Comparison of ENCODE assay signal across 11 cellular contexts in the genomic region with DNA sequence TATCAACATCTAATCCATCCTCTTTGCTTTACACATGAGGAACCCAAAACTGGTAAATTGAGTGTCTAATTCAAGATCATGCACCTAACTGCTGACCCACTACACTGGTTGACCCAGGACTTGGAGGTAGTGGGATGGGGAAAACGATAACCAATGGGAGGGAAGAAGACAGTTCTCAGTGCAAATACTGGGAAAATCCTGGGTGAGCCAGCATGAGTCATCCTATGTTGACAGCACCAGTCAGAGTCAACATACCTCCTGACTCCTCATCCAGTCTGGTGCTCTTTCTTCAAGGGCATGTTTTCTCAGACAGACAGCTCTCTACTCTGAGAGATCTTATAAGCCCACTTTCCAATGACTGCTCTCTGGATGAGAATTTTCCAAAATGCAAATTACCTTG.
DNase-seq lines count a peak whose midpoint lies in the region; ATAC-seq and TF ChIP-seq lines count a peak whose summit lies in the region.
"Had no signal": no experiment of that assay in that cellular context is flagged by ENCODE, and none has a peak within 500 bp of the region (broad histone marks: within the 10 kb centered on the region; RNA-seq: fewer than 3 reads in every experiment).

No MANE protein-coding gene starts in this region.

- DNase-seq in AG04450 (ENCODE audit: low read depth, low spot score) (peak; percentile 56), HFFc6 (peak; percentile 68), hepatocyte (ENCODE audit: low spot score) (peak; percentile 77), right atrium auricular region (ENCODE audit: low spot score) (no peak), Kasumi-1 (lab: John Stamatoyannopoulos, UW) (no peak), endothelial cell (ENCODE audit: low spot score) (no peak), NCI-H1417 (lab: John Stamatoyannopoulos, UW) (no peak)
- DNase-seq: activated CD4-positive, CD25-positive, alpha-beta regulatory T cell; adrenal gland; ovary had no signal

- WGBS in hepatocyte (ENCODE audit: low lambda C conversion rate, missing lambda C conversion rate), result 16% methylated on average over 1 of the region's 1 CpG

- CTCF ChIA-PET in AG04450 (lab: Charles Lee), result no interaction called here

- H3K27me3 ChIP-seq in AG04450 (ENCODE audit: control insufficient read depth, insufficient read depth, low read length) (no peaks in the 10 kb centered on the region), hepatocyte (no peaks in the 10 kb centered on the region), right atrium auricular region (no peaks in the 10 kb centered on the region)
- H3K27me3 ChIP-seq: adrenal gland, ovary had no signal

- no peak overlapping the region for H3K27ac ChIP-seq in AG04450 (ENCODE audit: low read depth, low read length)
- H3K27ac ChIP-seq in hepatocyte, result peak overlapping the region; percentile 47
- no peak overlapping the region for H3K27ac ChIP-seq in right atrium auricular region
- H3K27ac ChIP-seq: adrenal gland, ovary had no signal

- H3K36me3 Mint-ChIP-seq in HFFc6 (ENCODE audit: low read depth) (peaks cover 23% of the 10 kb centered on the region), endothelial cell (ENCODE audit: low read depth, unreplicated experiment) (no peaks in the 10 kb centered on the region)
- H3K36me3 Mint-ChIP-seq in activated T-helper 17 cell treated with anti-CD3 and anti-CD28 coated beads, Interleukin-2, amount 50 U/mL, for 72 hours (ENCODE audit: low read depth), result peaks cover 5% of the 10 kb centered on the region

- no peak overlapping the region for H3K4me2 ChIP-seq in hepatocyte

- POLR2A ChIA-PET in AG04450 (lab: Yijun Ruan, JAX), result no interaction called here

- H3K4me1 Mint-ChIP-seq in HFFc6 (ENCODE audit: low read depth) (peaks cover 18% of the 10 kb centered on the region), endothelial cell (ENCODE audit: unreplicated experiment) (peaks cover 4% of the 10 kb centered on the region)
- H3K4me1 Mint-ChIP-seq in activated T-helper 17 cell treated with anti-CD3 and anti-CD28 coated beads, Interleukin-2, amount 50 U/mL, for 72 hours, result peaks cover 31% of the 10 kb centered on the region

- TF ChIP-seq CTCF in AG04450 (IDR thresholded peaks at IDR 0.05; ENCODE audit: low read depth, low read length) (no peak), HFFc6 (IDR thresholded peaks at IDR 0.05) (no peak), hepatocyte (IDR thresholded peaks at IDR 0.05; ENCODE audit: poor library complexity) (no peak), right atrium auricular region (IDR thresholded peaks at IDR 0.05) (no peak), endothelial cell (IDR thresholded peaks at IDR 0.05; ENCODE audit: unreplicated experiment) (no peak)

- no peaks in the 10 kb centered on the region for H3K9me3 ChIP-seq in AG04450 (ENCODE audit: control insufficient read depth, insufficient read depth, low read length)
- H3K9me3 ChIP-seq in hepatocyte (ENCODE audit: low read depth), result no peaks in the 10 kb centered on the region
- H3K9me3 ChIP-seq in right atrium auricular region, result peaks cover 0 to 20% of the 10 kb centered on the region in 2 donors
- H3K9me3 ChIP-seq: adrenal gland, ovary had no signal

- peaks cover 3% of the 10 kb centered on the region; the same call in 1 of the 2 replicates for H3K27me3 Mint-ChIP-seq in HFFc6 (ENCODE audit: insufficient read depth)
- no peaks in the 10 kb centered on the region for H3K27me3 Mint-ChIP-seq in activated T-helper 17 cell treated with anti-CD3 and anti-CD28 coated beads, Interleukin-2, amount 50 U/mL, for 72 hours
- no peaks in the 10 kb centered on the region for H3K27me3 Mint-ChIP-seq in endothelial cell (ENCODE audit: unreplicated experiment)

- no peaks in the 10 kb centered on the region for H4K20me1 ChIP-seq in hepatocyte (ENCODE audit: insufficient read depth, poor library complexity, severe bottlenecking)

- no peaks in the 10 kb centered on the region for H3K79me2 ChIP-seq in hepatocyte

- peak; percentile 86 for ATAC-seq in activated T-helper 17 cell treated with anti-CD3 and anti-CD28 coated beads, Interleukin-2, amount 50 U/mL, for 72 hours (replicated peaks)

- H3K27ac Mint-ChIP-seq in HFFc6 (peak overlapping the region; percentile 36; the same call in 1 of the 2 replicates), endothelial cell (ENCODE audit: unreplicated experiment) (no peak overlapping the region)
- H3K27ac Mint-ChIP-seq in activated T-helper 17 cell treated with anti-CD3 and anti-CD28 coated beads, Interleukin-2, amount 50 U/mL, for 72 hours, result no peak overlapping the region

- H3K4me3 ChIP-seq in AG04450 (ENCODE audit: low read depth, low read length) (no peak overlapping the region), hepatocyte (no peak overlapping the region), right atrium auricular region (no peak overlapping the region)
- H3K4me3 ChIP-seq: adrenal gland, ovary had no signal

- H2AFZ ChIP-seq in hepatocyte, result no peak overlapping the region

- H3K4me1 ChIP-seq in hepatocyte (ENCODE audit: insufficient read depth) (peaks cover 3% of the 10 kb centered on the region), right atrium auricular region (no peaks in the 10 kb centered on the region)
- H3K4me1 ChIP-seq: adrenal gland had no signal

- H3K9me3 Mint-ChIP-seq in HFFc6 (peaks cover 24% of the 10 kb centered on the region), endothelial cell (ENCODE audit: unreplicated experiment) (no peaks in the 10 kb centered on the region)
- H3K9me3 Mint-ChIP-seq in activated T-helper 17 cell treated with anti-CD3 and anti-CD28 coated beads, Interleukin-2, amount 50 U/mL, for 72 hours, result peaks cover 23% of the 10 kb centered on the region

- H3K9me2 ChIP-seq in hepatocyte (replicated peaks; ENCODE audit: insufficient read depth), result no peaks in the 10 kb centered on the region

- no peak overlapping the region for H3K4me3 Mint-ChIP-seq in HFFc6
- peak overlapping the region; percentile 4 for H3K4me3 Mint-ChIP-seq in activated T-helper 17 cell treated with anti-CD3 and anti-CD28 coated beads, Interleukin-2, amount 50 U/mL, for 72 hours
- H3K4me3 Mint-ChIP-seq in endothelial cell (ENCODE audit: unreplicated experiment), result no peak overlapping the region

- H3K36me3 ChIP-seq in hepatocyte (replicated peaks; ENCODE audit: insufficient read depth, low read depth) (no peaks in the 10 kb centered on the region), right atrium auricular region (no peaks in the 10 kb centered on the region)
- H3K36me3 ChIP-seq: adrenal gland, ovary had no signal

Comparison
In these comparisons a context has a peak if more than half of its experiments do, and no peak if none do; other contexts are left out.
1. DNase-seq: peak in AG04450 (single experiment), HFFc6 (single experiment) and hepatocyte (single experiment); none in right atrium auricular region (single experiment), Kasumi-1 (0 of 2), endothelial cell (single experiment) and NCI-H1417 (0 of 3).